In genomic region chr18:1013951-1014350, GRCh38 we compare ENCODE assay signal across 14 cellular contexts.
"Had no signal": no experiment of that assay in that cellular context is flagged by ENCODE, and none has a peak within 500 bp of the region (broad histone marks: within the 10 kb centered on the region; RNA-seq: fewer than 3 reads in every experiment).

No MANE protein-coding gene starts in this region.

- DNase-seq: activated CD4-positive, alpha-beta memory T cell treated with anti-CD3 and anti-CD28 coated beads, Interleukin-2, amount 10 ng/mL, durations not matched to agents 7 days and 5 days; activated CD4-positive, alpha-beta T cell treated with anti-CD3 and anti-CD28 coated beads for 1 hour; activated gamma-delta T cell; activated T-cell treated with anti-CD3 and anti-CD28 coated beads, Interleukin-2, amount 50 U/mL, for 48 hours; amygdala; cerebellar nuclear complex; dermis blood vessel endothelial cell; erythroblast; immature natural killer cell; left cardiac atrium; stimulated activated CD4-positive, alpha-beta T cell treated with anti-CD3 and anti-CD28 coated beads, Interleukin-4, amount 100 ng/mL, for 1 hour; T1000 had no signal

- H3K4me3 Mint-ChIP-seq: activated CD4-positive, alpha-beta memory T cell treated with anti-CD3 and anti-CD28 coated beads, Interleukin-2, amount 10 ng/mL, durations not matched to agents 7 days and 5 days; activated naive CD8-positive, alpha-beta T cell; immature natural killer cell; stimulated activated naive CD8-positive, alpha-beta T cell treated with anti-CD3 and anti-CD28 coated beads, Interleukin-15, Interleukin-2, amounts not matched to agents 100 ng/mL and 50 ng/mL, for 24 hours had no signal

- H3K36me3 Mint-ChIP-seq: activated naive CD8-positive, alpha-beta T cell; immature natural killer cell had no signal

- H3K9me3 Mint-ChIP-seq: activated CD4-positive, alpha-beta memory T cell treated with anti-CD3 and anti-CD28 coated beads, Interleukin-2, amount 10 ng/mL, durations not matched to agents 7 days and 5 days; immature natural killer cell; stimulated activated naive CD8-positive, alpha-beta T cell treated with anti-CD3 and anti-CD28 coated beads, Interleukin-15, Interleukin-2, amounts not matched to agents 100 ng/mL and 50 ng/mL, for 24 hours had no signal

- H3K27me3 Mint-ChIP-seq: activated CD4-positive, alpha-beta memory T cell treated with anti-CD3 and anti-CD28 coated beads, Interleukin-2, amount 10 ng/mL, durations not matched to agents 7 days and 5 days; stimulated activated naive CD8-positive, alpha-beta T cell treated with anti-CD3 and anti-CD28 coated beads, Interleukin-15, Interleukin-2, amounts not matched to agents 100 ng/mL and 50 ng/mL, for 24 hours had no signal

- H3K4me1 Mint-ChIP-seq: activated CD4-positive, alpha-beta memory T cell treated with anti-CD3 and anti-CD28 coated beads, Interleukin-2, amount 10 ng/mL, durations not matched to agents 7 days and 5 days; immature natural killer cell had no signal

- H3K27ac Mint-ChIP-seq: activated CD4-positive, alpha-beta memory T cell treated with anti-CD3 and anti-CD28 coated beads, Interleukin-2, amount 10 ng/mL, durations not matched to agents 7 days and 5 days; activated naive CD8-positive, alpha-beta T cell; immature natural killer cell; stimulated activated naive CD8-positive, alpha-beta T cell treated with anti-CD3 and anti-CD28 coated beads, Interleukin-15, Interleukin-2, amounts not matched to agents 100 ng/mL and 50 ng/mL, for 24 hours had no signal
